Comparison of ENCODE assay signal across 1 cellular context in genomic region chr16:68227183-68227793, GRCh38.
TF ChIP-seq lines count a peak whose summit lies in the region.

No MANE protein-coding gene starts in this region.

TF ChIP-seq in liver, 16 proteins besides CTCF, POLR2A, EP300 and RAD21 (continued from another document):
- TF ChIP-seq, protein P1, sequence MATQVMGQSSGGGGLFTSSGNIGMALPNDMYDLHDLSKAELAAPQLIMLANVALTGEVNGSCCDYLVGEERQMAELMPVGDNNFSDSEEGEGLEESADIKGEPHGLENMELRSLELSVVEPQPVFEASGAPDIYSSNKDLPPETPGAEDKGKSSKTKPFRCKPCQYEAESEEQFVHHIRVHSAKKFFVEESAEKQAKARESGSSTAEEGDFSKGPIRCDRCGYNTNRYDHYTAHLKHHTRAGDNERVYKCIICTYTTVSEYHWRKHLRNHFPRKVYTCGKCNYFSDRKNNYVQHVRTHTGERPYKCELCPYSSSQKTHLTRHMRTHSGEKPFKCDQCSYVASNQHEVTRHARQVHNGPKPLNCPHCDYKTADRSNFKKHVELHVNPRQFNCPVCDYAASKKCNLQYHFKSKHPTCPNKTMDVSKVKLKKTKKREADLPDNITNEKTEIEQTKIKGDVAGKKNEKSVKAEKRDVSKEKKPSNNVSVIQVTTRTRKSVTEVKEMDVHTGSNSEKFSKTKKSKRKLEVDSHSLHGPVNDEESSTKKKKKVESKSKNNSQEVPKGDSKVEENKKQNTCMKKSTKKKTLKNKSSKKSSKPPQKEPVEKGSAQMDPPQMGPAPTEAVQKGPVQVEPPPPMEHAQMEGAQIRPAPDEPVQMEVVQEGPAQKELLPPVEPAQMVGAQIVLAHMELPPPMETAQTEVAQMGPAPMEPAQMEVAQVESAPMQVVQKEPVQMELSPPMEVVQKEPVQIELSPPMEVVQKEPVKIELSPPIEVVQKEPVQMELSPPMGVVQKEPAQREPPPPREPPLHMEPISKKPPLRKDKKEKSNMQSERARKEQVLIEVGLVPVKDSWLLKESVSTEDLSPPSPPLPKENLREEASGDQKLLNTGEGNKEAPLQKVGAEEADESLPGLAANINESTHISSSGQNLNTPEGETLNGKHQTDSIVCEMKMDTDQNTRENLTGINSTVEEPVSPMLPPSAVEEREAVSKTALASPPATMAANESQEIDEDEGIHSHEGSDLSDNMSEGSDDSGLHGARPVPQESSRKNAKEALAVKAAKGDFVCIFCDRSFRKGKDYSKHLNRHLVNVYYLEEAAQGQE (IDR thresholded peaks at IDR 0.05), result no peak
